In genomic region chr9:35732185-35733108, GRCh38 we compare ENCODE assay signal across 8 cellular contexts. TPM values are rescaled to one million over a fixed set of nuclear protein-coding genes. Genes with fewer than 3 reads are reported as not detected.
DNase-seq lines count a peak whose midpoint lies in the region; ATAC-seq, FAIRE-seq and TF ChIP-seq lines count a peak whose summit lies in the region.

Gene CREB3, plus strand, starts transcription at chr9:35732666. Its CDS starts 107 bp downstream, at chr9:35732773.
Gene TLN1, minus strand, starts transcription at chr9:35732195. Its CDS starts 6,501 bp downstream, at chr9:35725694.

- FAIRE-seq in endothelial cell of umbilical vein (lab: Jason Lieb, UNC): peak; percentile 95

- peak within 1 kb of the TSS; percentile 45; the same call in 2 of the 3 replicates for H2BK15ac ChIP-seq in IMR-90 (ENCODE audit: low read depth, low read length)

- peak within 1 kb of the TSS; percentile 100 for H3K23ac ChIP-seq in IMR-90 (ENCODE audit: low read depth, low read length)

- DNase-seq in DMS114 treated with DMSO at 0.1 percent for 48 hours (lab: John Stamatoyannopoulos, UW; ENCODE audit: unreplicated experiment) (peak; percentile 91), IMR-90 (peak; percentile 99), OCI-LY7 (ENCODE audit: low spot score) (peak; percentile 99), activated T-cell treated with anti-CD3 and anti-CD28 coated beads for 1 hour (ENCODE audit: low read depth) (peak; percentile 92), endothelial cell of umbilical vein (ENCODE audit: low read depth, low spot score) (peak; percentile 99), middle frontal gyrus (ENCODE audit: extremely low spot score, low spot score) (peak; percentile 95)
- DNase-seq in stimulated activated CD8-positive, alpha-beta memory T cell treated with anti-CD3 and anti-CD28 coated beads, Interleukin-4, amount 100 ng/mL, for 1 hour (ENCODE audit: low read depth in 2 of 2, low spot score in 1 of 2): peak; percentile 85 to 92

- TSS peak; percentile 80 for BruUV-seq in IMR-90 (replicated peaks; lab: Mats Ljungman, UMichigan)
- BruUV-seq in OCI-LY7 (replicated peaks; lab: Mats Ljungman, UMichigan): TSS peak; percentile 90
- TSS peak; percentile 30 for BruUV-seq in endothelial cell of umbilical vein (replicated peaks; lab: Mats Ljungman, UMichigan)

- CTCF ChIA-PET in IMR-90 (lab: Yijun Ruan, JAX) (interaction anchor here (0.9 to 1.6 kb wide), 5 partner anchors 36 to 74 kb away, joined by 3 to 8 read pairs (median 5); partner anchors contain the start of genes CCDC107 and RMRP), OCI-LY7 (lab: Charles Lee; ENCODE audit: unreplicated experiment) (interaction anchor here (1.2 to 2.1 kb wide), 3 partner anchors 14 to 129 kb away, joined by 3 to 8 read pairs (median 3); no protein-coding TSS in a partner anchor), endothelial cell of umbilical vein (lab: Charles Lee) (interaction anchor here (0.6 to 3.7 kb wide), 19 partner anchors 9 to 187 kb away, joined by 3 to 32 read pairs (median 4); partner anchors contain the start of genes GBA2, HINT2, MSMP and RGP1)

- H3K27ac ChIP-seq in IMR-90 (ENCODE audit: insufficient read depth, low read length) (peak within 1 kb of the TSS; percentile 90), OCI-LY7 (ENCODE audit: low read depth, low read length, poor library complexity, severe bottlenecking) (peak within 1 kb of the TSS; percentile 77), endothelial cell of umbilical vein (ENCODE audit: insufficient read depth, low read depth, low read length) (peak within 1 kb of the TSS; percentile 79)

- WGBS in IMR-90 (ENCODE audit: extremely low coverage in 2 of 2, insufficient read length in 1 of 2), 2 experiments: 0% methylated on average over 27 of the region's 60 CpGs; no CpG with 5 or more reads in 1 of the 2 experiments

- TF ChIP-seq CTCF in IMR-90 (conservative IDR thresholded peaks at IDR 0.05; ENCODE audit: low read depth, low read length) (0 out of 2 replicates have a peak, but pooled peaks have one; percentile 19), OCI-LY7 (conservative IDR thresholded peaks at IDR 0.05; ENCODE audit: low read length) (peak; percentile 65), endothelial cell of umbilical vein (IDR thresholded peaks at IDR 0.05; ENCODE audit: extremely low read depth in 1 of 2, insufficient read depth in 1 of 2, low read depth in 1 of 2, low read length in 2 of 2) (peak in 1 of 2 donors; percentile 14)

- H4K91ac ChIP-seq in IMR-90 (ENCODE audit: insufficient read depth, low read depth, low read length): peak within 1 kb of the TSS; percentile 99

- H3K9me1 ChIP-seq in IMR-90 (ENCODE audit: insufficient read depth, low read length) (no peaks in the 10 kb centered on the region), endothelial cell of umbilical vein (replicated peaks; ENCODE audit: control insufficient read depth, extremely low read depth, insufficient read depth, low read length) (no peaks in the 10 kb centered on the region)

- H3K79me2 ChIP-seq in OCI-LY7 (ENCODE audit: insufficient read depth, low read depth, low read length): peaks cover 43% of the 10 kb centered on the region
- peaks cover 61% of the 10 kb centered on the region for H3K79me2 ChIP-seq in endothelial cell of umbilical vein (ENCODE audit: control insufficient read depth, insufficient read depth, low read length)

- H3K27me3 ChIP-seq in IMR-90 (ENCODE audit: control insufficient read depth, insufficient read depth, low read length) (no peaks in the 10 kb centered on the region), endothelial cell of umbilical vein (ENCODE audit: control insufficient read depth in 2 of 2, insufficient read depth in 2 of 2, low read length in 2 of 2) (no peaks in the 10 kb centered on the region)

- H3K4me1 ChIP-seq in IMR-90 (ENCODE audit: control insufficient read depth, insufficient read depth, low read length) (peaks cover 16% of the 10 kb centered on the region), OCI-LY7 (ENCODE audit: insufficient read depth, low read length, poor library complexity, severe bottlenecking) (peaks cover 54% of the 10 kb centered on the region), endothelial cell of umbilical vein (ENCODE audit: control insufficient read depth, extremely low read depth, insufficient read depth, low read length) (peaks cover 53% of the 10 kb centered on the region)

- H4K8ac ChIP-seq in IMR-90 (ENCODE audit: low read depth in 2 of 2, low read length in 2 of 2): peak within 1 kb of the TSS; percentile 82 to 91

- POLR2A ChIA-PET in IMR-90 (lab: Charles Lee; ENCODE audit: unreplicated experiment): interaction anchor here (0.5 to 1.4 kb wide), 6 partner anchors 42 to 230 kb away, joined by 3 to 6 read pairs (median 4); partner anchors contain the start of genes ARHGEF39 and TPM2
- POLR2A ChIA-PET in OCI-LY7 (lab: Charles Lee): interaction anchor here (0.5 to 3.9 kb wide), 16 partner anchors 10 to 646 kb away, joined by 3 to 38 read pairs (median 4); partner anchors contain the start of genes CCDC107, GBA2, HINT2 and RGP1
- POLR2A ChIA-PET in endothelial cell of umbilical vein (lab: Charles Lee): interaction anchor here (0.7 to 1.4 kb wide), 5 partner anchors 11 to 82 kb away, joined by 3 to 7 read pairs (median 5); partner anchors contain the start of genes GBA2, HINT2 and RGP1

- intact Hi-C loops in IMR-90 (cut with micrococcal nuclease): no loop called here
- intact Hi-C loops in OCI-LY7 (cut with micrococcal nuclease; ENCODE audit: unreplicated experiment): loop anchor here (1.0 to 10.0 kb wide), 6 partner anchors 24 to 658 kb away; partner anchors contain the start of genes FANCG, SPAG8 and VCP
- intact Hi-C loops in endothelial cell of umbilical vein (cut with micrococcal nuclease): loop anchor here (1.0 to 2.0 kb wide), 8 partner anchors 16 to 176 kb away; partner anchors contain the start of genes CCDC107, GBA2, HINT2 and RGP1

- H2AFZ ChIP-seq in IMR-90 (replicated peaks; ENCODE audit: low read length, poor library complexity): peak within 1 kb of the TSS; percentile 90
- H2AFZ ChIP-seq in OCI-LY7 (ENCODE audit: low read length): peak within 1 kb of the TSS; percentile 81
- peak within 1 kb of the TSS; percentile 15 for H2AFZ ChIP-seq in endothelial cell of umbilical vein (ENCODE audit: low read depth, low read length)

- H4K5ac ChIP-seq in IMR-90 (ENCODE audit: low read depth, low read length): peak within 1 kb of the TSS; percentile 92

- ATAC-seq in GM21528 (IDR thresholded peaks at IDR 0.05; ENCODE audit: low FRiP score, unreplicated experiment) (peak; percentile 83), IMR-90 (ENCODE audit: low read depth) (peak; percentile 68)

- H3K4me3 ChIP-seq in IMR-90 (ENCODE audit: insufficient read depth, low read depth, low read length) (peak within 1 kb of the TSS; percentile 99), OCI-LY7 (ENCODE audit: low read depth, low read length, poor library complexity, severe bottlenecking) (peak within 1 kb of the TSS; percentile 89), endothelial cell of umbilical vein (replicated peaks in 1 of 3; ENCODE audit: insufficient read depth in 1 of 3, low read depth in 1 of 3, low read length in 3 of 3) (peak within 1 kb of the TSS; percentile 46 to 92 (median 79))

- H3K4ac ChIP-seq in IMR-90 (ENCODE audit: low read depth, low read length): peak within 1 kb of the TSS; percentile 99

- peak within 1 kb of the TSS; percentile 97 for H2AK5ac ChIP-seq in IMR-90 (ENCODE audit: low read depth, low read length)

- peak within 1 kb of the TSS; percentile 96 for H2BK5ac ChIP-seq in IMR-90 (ENCODE audit: low read depth, low read length, poor library complexity, severe bottlenecking)

- H3K14ac ChIP-seq in IMR-90 (replicated peaks; ENCODE audit: low read depth, low read length): peak within 1 kb of the TSS; percentile 99

- H3K36me3 ChIP-seq in IMR-90 (ENCODE audit: control insufficient read depth, insufficient read depth, low read length): peaks cover 18% of the 10 kb centered on the region
- H3K36me3 ChIP-seq in OCI-LY7 (ENCODE audit: insufficient read depth, low read length): peaks cover 33% of the 10 kb centered on the region; the same call in 1 of the 2 replicates
- peaks cover 12 to 19% of the 10 kb centered on the region in 2 experiments for H3K36me3 ChIP-seq in endothelial cell of umbilical vein (ENCODE audit: control insufficient read depth in 2 of 2, extremely low read depth in 1 of 2, insufficient read depth in 2 of 2, low read length in 2 of 2)

- peak within 1 kb of the TSS; percentile 99 for H2AK9ac ChIP-seq in IMR-90 (replicated peaks; ENCODE audit: low read depth, low read length, poor library complexity)

- H3K56ac ChIP-seq in IMR-90 (ENCODE audit: extremely low read depth, insufficient read depth, low read length): peak within 1 kb of the TSS; percentile 98

- no peaks in the 10 kb centered on the region for H3K9me2 ChIP-seq in OCI-LY7 (ENCODE audit: insufficient read depth, low read length)

- TF ChIP-seq RAD21 in IMR-90 (IDR thresholded peaks at IDR 0.05; ENCODE audit: low read length): no peak

- H2BK20ac ChIP-seq in IMR-90 (ENCODE audit: low read depth, low read length): peak within 1 kb of the TSS; percentile 6; the same call in 1 of the 2 replicates

- H3K4me2 ChIP-seq in IMR-90 (ENCODE audit: low read depth, low read length): peak within 1 kb of the TSS; percentile 96
- H3K4me2 ChIP-seq in OCI-LY7 (ENCODE audit: low read length): peak within 1 kb of the TSS; percentile 97
- peak within 1 kb of the TSS; percentile 97 for H3K4me2 ChIP-seq in endothelial cell of umbilical vein (ENCODE audit: insufficient read depth, low read length)

- peak within 1 kb of the TSS; percentile 80 for H2BK120ac ChIP-seq in IMR-90 (ENCODE audit: low read depth, low read length)

- TF ChIP-seq POLR2A in IMR-90 (IDR thresholded peaks at IDR 0.05; ENCODE audit: low read depth, low read length): peak; percentile 98
- peak; percentile 48 for TF ChIP-seq POLR2A in endothelial cell of umbilical vein (IDR thresholded peaks at IDR 0.05; ENCODE audit: low read depth, low read length)

- H3K9ac ChIP-seq in IMR-90 (ENCODE audit: low read depth, low read length) (peak within 1 kb of the TSS; percentile 99), endothelial cell of umbilical vein (replicated peaks; ENCODE audit: extremely low read depth, insufficient read depth, low read length) (peak within 1 kb of the TSS; percentile 92)

- peaks cover 21 to 75% of the 10 kb centered on the region in 2 experiments for H3K79me1 ChIP-seq in IMR-90 (ENCODE audit: low read depth in 1 of 2, low read length in 2 of 2)

- dilution Hi-C loops in IMR-90 (cut with HindIII; ENCODE audit: low sequenced_read_pairs, unreplicated experiment): no loop called here
- dilution Hi-C loops in endothelial cell of umbilical vein (cut with MboI; ENCODE audit: extremely low pct_ligation_motif_present, low sequenced_read_pairs): no loop called here

- in situ Hi-C loops in IMR-90 (cut with MboI; ENCODE audit: low sequenced_read_pairs): no loop called here

- no peaks in the 10 kb centered on the region for H3K9me3 ChIP-seq in IMR-90 (ENCODE audit: control insufficient read depth, insufficient read depth, low read length)
- H3K9me3 ChIP-seq in OCI-LY7 (ENCODE audit: low read length): no peaks in the 10 kb centered on the region
- no peaks in the 10 kb centered on the region for H3K9me3 ChIP-seq in endothelial cell of umbilical vein (replicated peaks; ENCODE audit: control insufficient read depth, insufficient read depth, low read length)

- peak within 1 kb of the TSS; percentile 96 for H3K18ac ChIP-seq in IMR-90 (ENCODE audit: low read depth, low read length)

- peaks cover 31% of the 10 kb centered on the region for H4K20me1 ChIP-seq in IMR-90 (ENCODE audit: insufficient read depth, low read length)
- H4K20me1 ChIP-seq in OCI-LY7 (ENCODE audit: insufficient read depth, low read length): peaks cover 11% of the 10 kb centered on the region; the same call in 1 of the 2 replicates
- H4K20me1 ChIP-seq in endothelial cell of umbilical vein (replicated peaks; ENCODE audit: control insufficient read depth, extremely low read depth, insufficient read depth, low read length): no peaks in the 10 kb centered on the region

RNA-seq across cellular contexts. Expression of gene CREB3, which starts in this region (rescaled TPM):
- total RNA-seq in IMR-90 (2012; rRNA removed): 105 and 106 TPM in 2 replicates
- 54.9 and 60.7 TPM in 2 replicates for polyA plus RNA-seq in IMR-90 (2012; rRNA removed)
- polyA plus RNA-seq in IMR-90 (2012; cell fraction: cytosol; rRNA removed): 86.1 and 133 TPM in 2 replicates
- polyA plus RNA-seq in IMR-90 (2012; cell fraction: nucleus; rRNA removed; ENCODE audit: low replicate concordance): 30.7 and 40.3 TPM in 2 replicates
- total RNA-seq in OCI-LY7 (2014; rRNA removed; shearing (Covaris generic)): 16.8 and 18.2 TPM in 2 replicates
- total RNA-seq in OCI-LY7 (2022): 21.9 and 23.0 TPM in 2 replicates
- 36.4 and 39.8 TPM in 2 replicates for total RNA-seq in endothelial cell of umbilical vein
- 45.9 and 52.1 TPM in 2 replicates for polyA plus RNA-seq in endothelial cell of umbilical vein
- 32.2 and 36.2 TPM in 2 replicates for polyA plus RNA-seq in endothelial cell of umbilical vein (2011; cell fraction: cytosol; rRNA removed)
- 20.0 and 24.0 TPM in 2 replicates for polyA plus RNA-seq in endothelial cell of umbilical vein (2011; cell fraction: nucleus; rRNA removed)
- 45.9 and 48.2 TPM in 2 replicates for polyA plus RNA-seq in endothelial cell of umbilical vein (2012)
- 18.5 and 19.4 TPM in 2 replicates for polyA minus RNA-seq in endothelial cell of umbilical vein
- 13.6 TPM for polyA minus RNA-seq in endothelial cell of umbilical vein (2011; cell fraction: cytosol; rRNA and poly(A)+ RNA removed)
- 7.0 and 9.1 TPM in 2 replicates for polyA minus RNA-seq in endothelial cell of umbilical vein (2011; cell fraction: nucleus; rRNA and poly(A)+ RNA removed)

RNA-seq across cellular contexts. Expression of gene TLN1, which starts in this region (rescaled TPM):
- total RNA-seq in IMR-90 (2012; rRNA removed): 337 and 346 TPM in 2 replicates
- polyA plus RNA-seq in IMR-90 (2012; rRNA removed): 224 and 228 TPM in 2 replicates
- 134 and 262 TPM in 2 replicates for polyA plus RNA-seq in IMR-90 (2012; cell fraction: cytosol; rRNA removed)
- polyA plus RNA-seq in IMR-90 (2012; cell fraction: nucleus; rRNA removed; ENCODE audit: low replicate concordance): 206 and 469 TPM in 2 replicates
- 87.5 and 98.8 TPM in 2 replicates for total RNA-seq in OCI-LY7 (2014; rRNA removed; shearing (Covaris generic))
- 169 and 177 TPM in 2 replicates for total RNA-seq in OCI-LY7 (2022)
- 424 and 450 TPM in 2 replicates for total RNA-seq in endothelial cell of umbilical vein
- polyA plus RNA-seq in endothelial cell of umbilical vein: 120 and 137 TPM in 2 replicates
- polyA plus RNA-seq in endothelial cell of umbilical vein (2011; cell fraction: cytosol; rRNA removed): 213 and 223 TPM in 2 replicates
- polyA plus RNA-seq in endothelial cell of umbilical vein (2011; cell fraction: nucleus; rRNA removed): 252 and 278 TPM in 2 replicates
- 255 and 266 TPM in 2 replicates for polyA plus RNA-seq in endothelial cell of umbilical vein (2012)
- polyA minus RNA-seq in endothelial cell of umbilical vein: 647 and 685 TPM in 2 replicates
- 119 TPM for polyA minus RNA-seq in endothelial cell of umbilical vein (2011; cell fraction: cytosol; rRNA and poly(A)+ RNA removed)
- 163 and 201 TPM in 2 replicates for polyA minus RNA-seq in endothelial cell of umbilical vein (2011; cell fraction: nucleus; rRNA and poly(A)+ RNA removed)

Comparison
In these comparisons a context has a peak if more than half of its experiments do, and no peak if none do; other contexts are left out.
1. Peak in every context shown above with its lines: DNase-seq, ATAC-seq, H3K4me3 ChIP-seq and H3K27ac ChIP-seq.
2. H2AFZ ChIP-seq: peak in every context shown above with its lines; median percentile 90 in IMR-90; 81 in OCI-LY7; 15 in endothelial cell of umbilical vein.